1 cellular context compared by ENCODE assay signal in the genomic region with DNA sequence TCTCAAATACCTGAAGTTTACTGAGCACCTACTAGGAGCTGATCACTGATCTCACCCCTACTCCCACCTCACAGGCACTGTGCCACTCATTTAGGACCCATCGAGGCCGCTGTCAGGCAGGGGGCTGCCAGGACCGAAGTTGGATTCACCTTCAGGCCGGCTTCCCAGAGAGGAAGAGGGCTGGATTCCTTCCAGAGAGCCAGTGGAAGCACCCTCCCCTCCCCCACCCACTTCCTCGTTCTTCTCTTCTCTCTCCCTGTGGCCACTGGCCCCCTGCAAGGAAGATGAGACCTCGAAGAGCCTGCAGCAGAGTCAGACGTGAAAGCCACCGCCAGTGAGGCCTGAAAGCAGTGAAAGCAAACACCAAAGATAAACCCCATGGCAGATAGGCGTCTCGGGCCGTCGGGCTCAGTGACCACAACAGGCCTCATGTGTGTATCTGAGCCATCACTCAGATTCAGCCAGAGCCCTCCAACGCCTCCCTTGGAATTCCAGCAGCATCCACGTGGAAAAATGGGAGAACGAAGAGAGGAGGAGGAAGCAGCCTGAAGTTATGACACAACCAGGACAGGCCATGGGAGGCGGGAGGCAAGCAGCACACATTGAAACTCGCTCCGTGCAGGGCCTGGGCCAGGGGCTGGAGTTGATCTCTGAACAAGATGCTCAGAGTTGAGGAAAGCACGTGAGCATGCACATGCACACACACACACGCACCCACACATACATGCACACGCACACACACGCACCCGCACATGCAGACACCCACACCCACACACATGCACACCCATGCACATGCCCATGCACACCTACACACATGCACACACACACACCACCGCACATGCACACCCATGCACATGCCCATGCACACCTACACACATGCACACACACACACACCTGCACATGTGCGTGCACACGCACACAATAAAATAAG.
TF ChIP-seq lines count a peak whose summit lies in the region.

No MANE protein-coding gene starts in this region.

TF ChIP-seq in K562, 482 proteins besides CTCF, POLR2A, EP300 and RAD21 (continued from another document and continues in another):
- TF ChIP-seq, protein P1, sequence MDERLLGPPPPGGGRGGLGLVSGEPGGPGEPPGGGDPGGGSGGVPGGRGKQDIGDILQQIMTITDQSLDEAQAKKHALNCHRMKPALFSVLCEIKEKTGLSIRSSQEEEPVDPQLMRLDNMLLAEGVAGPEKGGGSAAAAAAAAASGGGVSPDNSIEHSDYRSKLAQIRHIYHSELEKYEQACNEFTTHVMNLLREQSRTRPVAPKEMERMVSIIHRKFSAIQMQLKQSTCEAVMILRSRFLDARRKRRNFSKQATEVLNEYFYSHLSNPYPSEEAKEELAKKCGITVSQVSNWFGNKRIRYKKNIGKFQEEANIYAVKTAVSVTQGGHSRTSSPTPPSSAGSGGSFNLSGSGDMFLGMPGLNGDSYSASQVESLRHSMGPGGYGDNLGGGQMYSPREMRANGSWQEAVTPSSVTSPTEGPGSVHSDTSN (CRISPR knock-in tag; IDR thresholded peaks at IDR 0.05; ENCODE audit: low read depth): no peak
- TF ChIP-seq, protein P1 (tag; conservative IDR thresholded peaks at IDR 0.05; ENCODE audit: low read depth): no peak
- TF ChIP-seq PRPF4 (IDR thresholded peaks at IDR 0.05; ENCODE audit: insufficient read depth, low read depth, low read length, poor library complexity, severe bottlenecking) (no peak), FOXA3 (CRISPR knock-in tag; conservative IDR thresholded peaks at IDR 0.05 in 1 of 2, IDR thresholded peaks at IDR 0.05 in 1 of 2) (0 out of 4 replicates have a peak, but pooled peaks of 1 of the 2 experiments have one; percentile 14), ATF1 (CRISPR knock-in tag; IDR thresholded peaks at IDR 0.05) (no peak), ATF1 (tag; IDR thresholded peaks at IDR 0.05) (no peak), NFIX (CRISPR knock-in tag; IDR thresholded peaks at IDR 0.05; ENCODE audit: low read depth) (no peak), ZNF253 (CRISPR knock-in tag; conservative IDR thresholded peaks at IDR 0.05) (no peak), MECOM (CRISPR knock-in tag; IDR thresholded peaks at IDR 0.05) (peak; percentile 64; the same call in 1 of the 2 replicates), HDAC1 (IDR thresholded peaks at IDR 0.05) (peak in 1 of 2 experiments; percentile 74; a peak in 2 of 4 replicates), PHF21A (IDR thresholded peaks at IDR 0.05; ENCODE audit: borderline replicate concordance, low read depth) (no peak), ZNF408 (CRISPR knock-in tag; IDR thresholded peaks at IDR 0.05; ENCODE audit: low read depth) (no peak), ZFP36 (IDR thresholded peaks at IDR 0.05; ENCODE audit: low read depth, low read length, partially characterized antibody) (no peak), RBBP5 (IDR thresholded peaks at IDR 0.05; ENCODE audit: borderline replicate concordance, insufficient read depth, low read length, poor library complexity, severe bottlenecking) (peak; percentile 73), KLF10 (CRISPR knock-in tag; IDR thresholded peaks at IDR 0.05) (no peak), CEBPG (CRISPR knock-in tag; IDR thresholded peaks at IDR 0.05) (no peak), CEBPG (tag; conservative IDR thresholded peaks at IDR 0.05 in 1 of 2, IDR thresholded peaks at IDR 0.05 in 1 of 2) (no peak; a peak in 1 of 4 replicates), ZNF778 (CRISPR knock-in tag; IDR thresholded peaks at IDR 0.05) (no peak), RBFOX2 (IDR thresholded peaks at IDR 0.05; ENCODE audit: low read depth, low read length) (0 out of 2 replicates have a peak, but pooled peaks have one; percentile 23), ZNF79 (CRISPR knock-in tag; IDR thresholded peaks at IDR 0.05; ENCODE audit: low read depth) (no peak), BRF1 (IDR thresholded peaks at IDR 0.05; ENCODE audit: borderline replicate concordance, extremely low read depth, insufficient read length) (no peak), NR1H2 (CRISPR knock-in tag; IDR thresholded peaks at IDR 0.05) (no peak), XRCC5 (IDR thresholded peaks at IDR 0.05; ENCODE audit: low read depth, low read length) (no peak), PML (IDR thresholded peaks at IDR 0.05; ENCODE audit: low read length) (no peak), ZNF140 (CRISPR knock-in tag; IDR thresholded peaks at IDR 0.05) (no peak), CBFB (CRISPR knock-in tag; IDR thresholded peaks at IDR 0.05) (no peak), KDM4B (IDR thresholded peaks at IDR 0.05; ENCODE audit: borderline replicate concordance in 2 of 2, low read depth in 1 of 2) (no peak), SRSF9 (IDR thresholded peaks at IDR 0.05; ENCODE audit: borderline replicate concordance, low read depth, low read length) (no peak), MXI1 (IDR thresholded peaks at IDR 0.05; ENCODE audit: low read depth, low read length) (no peak), ETV1 (tag; conservative IDR thresholded peaks at IDR 0.05; ENCODE audit: low read depth) (no peak), ZNF354B (CRISPR knock-in tag; IDR thresholded peaks at IDR 0.05) (no peak), MED1 (CRISPR knock-in tag; IDR thresholded peaks at IDR 0.05; ENCODE audit: borderline replicate concordance) (no peak), PURB (CRISPR knock-in tag; IDR thresholded peaks at IDR 0.05; ENCODE audit: low read depth) (no peak), ZNF586 (CRISPR knock-in tag; conservative IDR thresholded peaks at IDR 0.05) (no peak), SMARCC2 (IDR thresholded peaks at IDR 0.05; ENCODE audit: low read depth) (no peak), E2F3 (CRISPR knock-in tag; IDR thresholded peaks at IDR 0.05) (no peak), NR2F6 (CRISPR knock-in tag; IDR thresholded peaks at IDR 0.05) (no peak), ZNF347 (CRISPR knock-in tag; IDR thresholded peaks at IDR 0.05; ENCODE audit: low read depth) (no peak), BCL6 (CRISPR knock-in tag; IDR thresholded peaks at IDR 0.05) (no peak), TAL1 (IDR thresholded peaks at IDR 0.05) (no peak), BMI1 (IDR thresholded peaks at IDR 0.05; ENCODE audit: low read length) (no peak), FOXK1 (CRISPR knock-in tag; IDR thresholded peaks at IDR 0.05; ENCODE audit: borderline replicate concordance) (no peak)
- TF ChIP-seq, protein P2, sequence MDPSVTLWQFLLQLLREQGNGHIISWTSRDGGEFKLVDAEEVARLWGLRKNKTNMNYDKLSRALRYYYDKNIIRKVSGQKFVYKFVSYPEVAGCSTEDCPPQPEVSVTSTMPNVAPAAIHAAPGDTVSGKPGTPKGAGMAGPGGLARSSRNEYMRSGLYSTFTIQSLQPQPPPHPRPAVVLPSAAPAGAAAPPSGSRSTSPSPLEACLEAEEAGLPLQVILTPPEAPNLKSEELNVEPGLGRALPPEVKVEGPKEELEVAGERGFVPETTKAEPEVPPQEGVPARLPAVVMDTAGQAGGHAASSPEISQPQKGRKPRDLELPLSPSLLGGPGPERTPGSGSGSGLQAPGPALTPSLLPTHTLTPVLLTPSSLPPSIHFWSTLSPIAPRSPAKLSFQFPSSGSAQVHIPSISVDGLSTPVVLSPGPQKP (CRISPR knock-in tag; IDR thresholded peaks at IDR 0.05): no peak
- TF ChIP-seq, protein P3, sequence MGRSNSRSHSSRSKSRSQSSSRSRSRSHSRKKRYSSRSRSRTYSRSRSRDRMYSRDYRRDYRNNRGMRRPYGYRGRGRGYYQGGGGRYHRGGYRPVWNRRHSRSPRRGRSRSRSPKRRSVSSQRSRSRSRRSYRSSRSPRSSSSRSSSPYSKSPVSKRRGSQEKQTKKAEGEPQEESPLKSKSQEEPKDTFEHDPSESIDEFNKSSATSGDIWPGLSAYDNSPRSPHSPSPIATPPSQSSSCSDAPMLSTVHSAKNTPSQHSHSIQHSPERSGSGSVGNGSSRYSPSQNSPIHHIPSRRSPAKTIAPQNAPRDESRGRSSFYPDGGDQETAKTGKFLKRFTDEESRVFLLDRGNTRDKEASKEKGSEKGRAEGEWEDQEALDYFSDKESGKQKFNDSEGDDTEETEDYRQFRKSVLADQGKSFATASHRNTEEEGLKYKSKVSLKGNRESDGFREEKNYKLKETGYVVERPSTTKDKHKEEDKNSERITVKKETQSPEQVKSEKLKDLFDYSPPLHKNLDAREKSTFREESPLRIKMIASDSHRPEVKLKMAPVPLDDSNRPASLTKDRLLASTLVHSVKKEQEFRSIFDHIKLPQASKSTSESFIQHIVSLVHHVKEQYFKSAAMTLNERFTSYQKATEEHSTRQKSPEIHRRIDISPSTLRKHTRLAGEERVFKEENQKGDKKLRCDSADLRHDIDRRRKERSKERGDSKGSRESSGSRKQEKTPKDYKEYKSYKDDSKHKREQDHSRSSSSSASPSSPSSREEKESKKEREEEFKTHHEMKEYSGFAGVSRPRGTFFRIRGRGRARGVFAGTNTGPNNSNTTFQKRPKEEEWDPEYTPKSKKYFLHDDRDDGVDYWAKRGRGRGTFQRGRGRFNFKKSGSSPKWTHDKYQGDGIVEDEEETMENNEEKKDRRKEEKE (IDR thresholded peaks at IDR 0.05; ENCODE audit: borderline replicate concordance in 1 of 2, control insufficient read depth in 1 of 2, low read depth in 2 of 2, low read length in 1 of 2): no peak
- TF ChIP-seq, protein P4, sequence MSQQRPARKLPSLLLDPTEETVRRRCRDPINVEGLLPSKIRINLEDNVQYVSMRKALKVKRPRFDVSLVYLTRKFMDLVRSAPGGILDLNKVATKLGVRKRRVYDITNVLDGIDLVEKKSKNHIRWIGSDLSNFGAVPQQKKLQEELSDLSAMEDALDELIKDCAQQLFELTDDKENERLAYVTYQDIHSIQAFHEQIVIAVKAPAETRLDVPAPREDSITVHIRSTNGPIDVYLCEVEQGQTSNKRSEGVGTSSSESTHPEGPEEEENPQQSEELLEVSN (IDR thresholded peaks at IDR 0.05; ENCODE audit: borderline replicate concordance in 1 of 2, extremely low read depth in 1 of 2, insufficient read depth in 1 of 2, insufficient read length in 1 of 2, low read depth in 1 of 2, low read length in 1 of 2, poor library complexity in 1 of 2, severe bottlenecking in 1 of 2): peak; percentile 10 to 11
- TF ChIP-seq, protein P5, sequence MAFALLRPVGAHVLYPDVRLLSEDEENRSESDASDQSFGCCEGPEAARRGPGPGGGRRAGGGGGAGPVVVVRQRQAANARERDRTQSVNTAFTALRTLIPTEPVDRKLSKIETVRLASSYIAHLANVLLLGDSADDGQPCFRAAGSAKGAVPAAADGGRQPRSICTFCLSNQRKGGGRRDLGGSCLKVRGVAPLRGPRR (CRISPR knock-in tag; IDR thresholded peaks at IDR 0.05): no peak
- TF ChIP-seq, protein P6, sequence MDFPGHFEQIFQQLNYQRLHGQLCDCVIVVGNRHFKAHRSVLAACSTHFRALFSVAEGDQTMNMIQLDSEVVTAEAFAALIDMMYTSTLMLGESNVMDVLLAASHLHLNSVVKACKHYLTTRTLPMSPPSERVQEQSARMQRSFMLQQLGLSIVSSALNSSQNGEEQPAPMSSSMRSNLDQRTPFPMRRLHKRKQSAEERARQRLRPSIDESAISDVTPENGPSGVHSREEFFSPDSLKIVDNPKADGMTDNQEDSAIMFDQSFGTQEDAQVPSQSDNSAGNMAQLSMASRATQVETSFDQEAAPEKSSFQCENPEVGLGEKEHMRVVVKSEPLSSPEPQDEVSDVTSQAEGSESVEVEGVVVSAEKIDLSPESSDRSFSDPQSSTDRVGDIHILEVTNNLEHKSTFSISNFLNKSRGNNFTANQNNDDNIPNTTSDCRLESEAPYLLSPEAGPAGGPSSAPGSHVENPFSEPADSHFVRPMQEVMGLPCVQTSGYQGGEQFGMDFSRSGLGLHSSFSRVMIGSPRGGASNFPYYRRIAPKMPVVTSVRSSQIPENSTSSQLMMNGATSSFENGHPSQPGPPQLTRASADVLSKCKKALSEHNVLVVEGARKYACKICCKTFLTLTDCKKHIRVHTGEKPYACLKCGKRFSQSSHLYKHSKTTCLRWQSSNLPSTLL (IDR thresholded peaks at IDR 0.05): no peak
- TF ChIP-seq, protein P7, sequence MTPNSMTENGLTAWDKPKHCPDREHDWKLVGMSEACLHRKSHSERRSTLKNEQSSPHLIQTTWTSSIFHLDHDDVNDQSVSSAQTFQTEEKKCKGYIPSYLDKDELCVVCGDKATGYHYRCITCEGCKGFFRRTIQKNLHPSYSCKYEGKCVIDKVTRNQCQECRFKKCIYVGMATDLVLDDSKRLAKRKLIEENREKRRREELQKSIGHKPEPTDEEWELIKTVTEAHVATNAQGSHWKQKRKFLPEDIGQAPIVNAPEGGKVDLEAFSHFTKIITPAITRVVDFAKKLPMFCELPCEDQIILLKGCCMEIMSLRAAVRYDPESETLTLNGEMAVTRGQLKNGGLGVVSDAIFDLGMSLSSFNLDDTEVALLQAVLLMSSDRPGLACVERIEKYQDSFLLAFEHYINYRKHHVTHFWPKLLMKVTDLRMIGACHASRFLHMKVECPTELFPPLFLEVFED (CRISPR knock-in tag; conservative IDR thresholded peaks at IDR 0.05): peak; percentile 36; the same call in 1 of the 2 replicates
- TF ChIP-seq, protein P8, sequence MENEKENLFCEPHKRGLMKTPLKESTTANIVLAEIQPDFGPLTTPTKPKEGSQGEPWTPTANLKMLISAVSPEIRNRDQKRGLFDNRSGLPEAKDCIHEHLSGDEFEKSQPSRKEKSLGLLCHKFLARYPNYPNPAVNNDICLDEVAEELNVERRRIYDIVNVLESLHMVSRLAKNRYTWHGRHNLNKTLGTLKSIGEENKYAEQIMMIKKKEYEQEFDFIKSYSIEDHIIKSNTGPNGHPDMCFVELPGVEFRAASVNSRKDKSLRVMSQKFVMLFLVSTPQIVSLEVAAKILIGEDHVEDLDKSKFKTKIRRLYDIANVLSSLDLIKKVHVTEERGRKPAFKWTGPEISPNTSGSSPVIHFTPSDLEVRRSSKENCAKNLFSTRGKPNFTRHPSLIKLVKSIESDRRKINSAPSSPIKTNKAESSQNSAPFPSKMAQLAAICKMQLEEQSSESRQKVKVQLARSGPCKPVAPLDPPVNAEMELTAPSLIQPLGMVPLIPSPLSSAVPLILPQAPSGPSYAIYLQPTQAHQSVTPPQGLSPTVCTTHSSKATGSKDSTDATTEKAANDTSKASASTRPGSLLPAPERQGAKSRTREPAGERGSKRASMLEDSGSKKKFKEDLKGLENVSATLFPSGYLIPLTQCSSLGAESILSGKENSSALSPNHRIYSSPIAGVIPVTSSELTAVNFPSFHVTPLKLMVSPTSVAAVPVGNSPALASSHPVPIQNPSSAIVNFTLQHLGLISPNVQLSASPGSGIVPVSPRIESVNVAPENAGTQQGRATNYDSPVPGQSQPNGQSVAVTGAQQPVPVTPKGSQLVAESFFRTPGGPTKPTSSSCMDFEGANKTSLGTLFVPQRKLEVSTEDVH (IDR thresholded peaks at IDR 0.05; ENCODE audit: low read depth, partially characterized antibody): no peak
- TF ChIP-seq, protein P9, sequence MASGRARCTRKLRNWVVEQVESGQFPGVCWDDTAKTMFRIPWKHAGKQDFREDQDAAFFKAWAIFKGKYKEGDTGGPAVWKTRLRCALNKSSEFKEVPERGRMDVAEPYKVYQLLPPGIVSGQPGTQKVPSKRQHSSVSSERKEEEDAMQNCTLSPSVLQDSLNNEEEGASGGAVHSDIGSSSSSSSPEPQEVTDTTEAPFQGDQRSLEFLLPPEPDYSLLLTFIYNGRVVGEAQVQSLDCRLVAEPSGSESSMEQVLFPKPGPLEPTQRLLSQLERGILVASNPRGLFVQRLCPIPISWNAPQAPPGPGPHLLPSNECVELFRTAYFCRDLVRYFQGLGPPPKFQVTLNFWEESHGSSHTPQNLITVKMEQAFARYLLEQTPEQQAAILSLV (tag; IDR thresholded peaks at IDR 0.05): no peak
